21 cellular contexts compared by ENCODE assay signal in genomic region chr19:42090687-42091086, GRCh38. TPM values are rescaled to one million over a fixed set of nuclear protein-coding genes. Genes with fewer than 3 reads are reported as not detected.
DNase-seq lines count a peak whose midpoint lies in the region; ATAC-seq and TF ChIP-seq lines count a peak whose summit lies in the region.
"Had no signal": no experiment of that assay in that cellular context is flagged by ENCODE, and none has a peak within 500 bp of the region (broad histone marks: within the 10 kb centered on the region; RNA-seq: fewer than 3 reads in every experiment).

No MANE protein-coding gene starts in this region.

- H3K27me3 ChIP-seq in H7 (ENCODE audit: control insufficient read depth, insufficient read depth, low read length) = no peaks in the 10 kb centered on the region; the same call in 1 of the 2 replicates
- H3K27me3 ChIP-seq: neutrophil, uterus had no signal

- H3K4me3 ChIP-seq in H7 (ENCODE audit: insufficient read depth, low read depth, low read length) = no peak overlapping the region
- H3K4me3 ChIP-seq: right atrium auricular region, SJCRH30, uterus had no signal

- H3K4me3 Mint-ChIP-seq in activated CD4-positive, alpha-beta memory T cell treated with anti-CD3 and anti-CD28 coated beads, Interleukin-2, amount 10 ng/mL, durations not matched to agents 7 days and 5 days = no peak overlapping the region
- no peak overlapping the region for H3K4me3 Mint-ChIP-seq in activated CD4-positive, alpha-beta memory T cell treated with anti-CD3 and anti-CD28 coated beads for 36 hours
- H3K4me3 Mint-ChIP-seq in activated B cell treated with CpG ODN at 0.5 μM for 24 hours = no peak overlapping the region
- H3K4me3 Mint-ChIP-seq in progenitor cell of endocrine pancreas (ENCODE audit: low read depth) = no peak overlapping the region
- H3K4me3 Mint-ChIP-seq: mesothelial cell of epicardium had no signal

- DNase-seq in activated CD4-positive, alpha-beta memory T cell treated with anti-CD3 and anti-CD28 coated beads, Interleukin-2, amount 10 ng/mL, durations not matched to agents 7 days and 5 days = no peak
- no peak for DNase-seq in activated CD4-positive, alpha-beta memory T cell treated with anti-CD3 and anti-CD28 coated beads for 36 hours
- DNase-seq in H7 (peak; percentile 42), activated B cell treated with CpG ODN at 0.5 μM for 24 hours (no peak), progenitor cell of endocrine pancreas (ENCODE audit: low spot score, unreplicated experiment) (no peak)
- DNase-seq in central memory CD4-positive, alpha-beta T cell = no peak
- DNase-seq: ACHN; activated T-cell treated with anti-CD3 and anti-CD28 coated beads, Interleukin-2, amount 50 U/mL, for 1 hour; amniotic stem cell; EL; kidney glomerular epithelial cell; NCI-H187; NCI-H446 treated with DMSO at 0.1 percent for 48 hours; SJCRH30; T-helper 9 cell; uterus had no signal

- H3K27ac Mint-ChIP-seq in activated CD4-positive, alpha-beta memory T cell treated with anti-CD3 and anti-CD28 coated beads, Interleukin-2, amount 10 ng/mL, durations not matched to agents 7 days and 5 days = peak overlapping the region; percentile 66
- no peak overlapping the region for H3K27ac Mint-ChIP-seq in activated CD4-positive, alpha-beta memory T cell treated with anti-CD3 and anti-CD28 coated beads for 36 hours
- H3K27ac Mint-ChIP-seq in activated B cell treated with CpG ODN at 0.5 μM for 24 hours (peak overlapping the region; percentile 82), progenitor cell of endocrine pancreas (peak overlapping the region; percentile 13)
- H3K27ac Mint-ChIP-seq: mesothelial cell of epicardium had no signal

- POLR2A ChIA-PET in activated CD4-positive, alpha-beta memory T cell treated with anti-CD3 and anti-CD28 coated beads, Interleukin-2, amount 10 ng/mL, durations not matched to agents 7 days and 5 days (lab: Charles Lee) = interaction anchor here (0.6 kb wide), 2 partner anchors 27 to 215 kb away, joined by 3 read pairs; no protein-coding TSS in a partner anchor
- POLR2A ChIA-PET in activated CD4-positive, alpha-beta memory T cell treated with anti-CD3 and anti-CD28 coated beads for 36 hours (lab: Charles Lee) = interaction anchor here (0.6 kb wide), 1 partner anchor 65 kb away, joined by 4 read pairs; no protein-coding TSS in a partner anchor
- POLR2A ChIA-PET in activated B cell treated with CpG ODN at 0.5 μM for 24 hours (lab: Charles Lee) = interaction anchor here (0.6 to 2.1 kb wide), 8 partner anchors 9 to 310 kb away, joined by 3 to 7 read pairs (median 4); partner anchors contain the start of gene ZNF574

- intact Hi-C loops in activated CD4-positive, alpha-beta memory T cell treated with anti-CD3 and anti-CD28 coated beads for 36 hours (cut with micrococcal nuclease) = no loop called here
- intact Hi-C loops in activated B cell treated with CpG ODN at 0.5 μM for 24 hours (cut with micrococcal nuclease) = no loop called here

- peaks cover 34% of the 10 kb centered on the region for H3K4me1 Mint-ChIP-seq in activated CD4-positive, alpha-beta memory T cell treated with anti-CD3 and anti-CD28 coated beads, Interleukin-2, amount 10 ng/mL, durations not matched to agents 7 days and 5 days
- peaks cover 26% of the 10 kb centered on the region for H3K4me1 Mint-ChIP-seq in activated CD4-positive, alpha-beta memory T cell treated with anti-CD3 and anti-CD28 coated beads for 36 hours (ENCODE audit: low read depth)
- H3K4me1 Mint-ChIP-seq in activated B cell treated with CpG ODN at 0.5 μM for 24 hours (peaks cover 56% of the 10 kb centered on the region), progenitor cell of endocrine pancreas (ENCODE audit: low read depth) (peaks cover 2% of the 10 kb centered on the region)

- no peaks in the 10 kb centered on the region for H3K9me3 Mint-ChIP-seq in activated CD4-positive, alpha-beta memory T cell treated with anti-CD3 and anti-CD28 coated beads, Interleukin-2, amount 10 ng/mL, durations not matched to agents 7 days and 5 days
- H3K9me3 Mint-ChIP-seq in activated CD4-positive, alpha-beta memory T cell treated with anti-CD3 and anti-CD28 coated beads for 36 hours = no peaks in the 10 kb centered on the region
- no peaks in the 10 kb centered on the region for H3K9me3 Mint-ChIP-seq in activated B cell treated with CpG ODN at 0.5 μM for 24 hours
- H3K9me3 Mint-ChIP-seq in progenitor cell of endocrine pancreas (ENCODE audit: low read depth) = no peaks in the 10 kb centered on the region
- H3K9me3 Mint-ChIP-seq: mesothelial cell of epicardium had no signal

- no peak for ATAC-seq in activated B cell treated with CpG ODN at 0.5 μM for 24 hours (ENCODE audit: low read depth)
- ATAC-seq in HG02938 (IDR thresholded peaks at IDR 0.05; ENCODE audit: unreplicated experiment) = no peak
- ATAC-seq in GM19455 (IDR thresholded peaks at IDR 0.05; ENCODE audit: unreplicated experiment) = no peak

- TF ChIP-seq CTCF in activated B cell treated with CpG ODN at 0.5 μM for 24 hours (IDR thresholded peaks at IDR 0.05) (no peak), progenitor cell of endocrine pancreas (IDR thresholded peaks at IDR 0.05; ENCODE audit: unreplicated experiment) (no peak)

- no peaks in the 10 kb centered on the region for H3K27me3 Mint-ChIP-seq in activated CD4-positive, alpha-beta memory T cell treated with anti-CD3 and anti-CD28 coated beads, Interleukin-2, amount 10 ng/mL, durations not matched to agents 7 days and 5 days
- no peaks in the 10 kb centered on the region for H3K27me3 Mint-ChIP-seq in activated CD4-positive, alpha-beta memory T cell treated with anti-CD3 and anti-CD28 coated beads for 36 hours
- H3K27me3 Mint-ChIP-seq in activated B cell treated with CpG ODN at 0.5 μM for 24 hours = no peaks in the 10 kb centered on the region
- peaks cover 25% of the 10 kb centered on the region for H3K27me3 Mint-ChIP-seq in progenitor cell of endocrine pancreas

- H3K36me3 ChIP-seq in H7 (replicated peaks; ENCODE audit: control insufficient read depth, insufficient read depth, low read length) = no peaks in the 10 kb centered on the region
- H3K36me3 ChIP-seq: neutrophil, right atrium auricular region, SJCRH30, uterus had no signal

- CTCF ChIA-PET in activated CD4-positive, alpha-beta memory T cell treated with anti-CD3 and anti-CD28 coated beads, Interleukin-2, amount 10 ng/mL, durations not matched to agents 7 days and 5 days (lab: Charles Lee) = interaction anchor here (0.7 to 1.0 kb wide), 5 partner anchors 9 to 466 kb away, joined by 3 read pairs; no protein-coding TSS in a partner anchor
- CTCF ChIA-PET in activated CD4-positive, alpha-beta memory T cell treated with anti-CD3 and anti-CD28 coated beads for 36 hours (lab: Charles Lee) = interaction anchor here (0.7 kb wide), 1 partner anchor 33 kb away, joined by 3 read pairs; no protein-coding TSS in a partner anchor
- CTCF ChIA-PET in activated B cell treated with CpG ODN at 0.5 μM for 24 hours (lab: Charles Lee) = no interaction called here

- peaks cover 27% of the 10 kb centered on the region for H3K36me3 Mint-ChIP-seq in activated CD4-positive, alpha-beta memory T cell treated with anti-CD3 and anti-CD28 coated beads, Interleukin-2, amount 10 ng/mL, durations not matched to agents 7 days and 5 days (ENCODE audit: low read depth)
- H3K36me3 Mint-ChIP-seq in activated CD4-positive, alpha-beta memory T cell treated with anti-CD3 and anti-CD28 coated beads for 36 hours = peaks cover 33% of the 10 kb centered on the region
- peaks cover 55% of the 10 kb centered on the region for H3K36me3 Mint-ChIP-seq in activated B cell treated with CpG ODN at 0.5 μM for 24 hours (ENCODE audit: low read depth)
- no peaks in the 10 kb centered on the region for H3K36me3 Mint-ChIP-seq in progenitor cell of endocrine pancreas (ENCODE audit: insufficient read depth)
- H3K36me3 Mint-ChIP-seq: mesothelial cell of epicardium had no signal

RNA-seq across cellular contexts. Expression of gene ZNF574, which starts 14.7 kb away (rescaled TPM):
- 10 to 100 TPM; 14.3 to 14.5 TPM for total RNA-seq in activated CD4-positive, alpha-beta memory T cell treated with anti-CD3 and anti-CD28 coated beads, Interleukin-2, amount 10 ng/mL, durations not matched to agents 7 days and 5 days
- total RNA-seq in activated CD4-positive, alpha-beta memory T cell treated with anti-CD3 and anti-CD28 coated beads for 36 hours = 10 to 100 TPM; 12.2 to 13.2 TPM
- total RNA-seq in H7 (2014; rRNA removed; shearing (Covaris generic)) = 44.0 and 45.4 TPM in 2 replicates
- total RNA-seq in activated B cell treated with CpG ODN at 0.5 μM for 24 hours (27.7 and 29.6 TPM in 2 replicates), progenitor cell of endocrine pancreas (19.3 and 22.5 TPM in 2 replicates)

RNA-seq across cellular contexts. Expression of gene GRIK5, which starts 20.7 kb away (rescaled TPM):
- under 1 TPM; 0.38 to 0.68 TPM for total RNA-seq in activated CD4-positive, alpha-beta memory T cell treated with anti-CD3 and anti-CD28 coated beads, Interleukin-2, amount 10 ng/mL, durations not matched to agents 7 days and 5 days
- total RNA-seq in activated CD4-positive, alpha-beta memory T cell treated with anti-CD3 and anti-CD28 coated beads for 36 hours = under 1 TPM; 0.73 to 0.90 TPM
- 15.7 and 16.4 TPM in 2 replicates for total RNA-seq in H7 (2014; rRNA removed; shearing (Covaris generic))
- total RNA-seq in activated B cell treated with CpG ODN at 0.5 μM for 24 hours (0.09 and 0.15 TPM in 2 replicates), progenitor cell of endocrine pancreas (10.7 and 11.6 TPM in 2 replicates)

RNA-seq across cellular contexts. Expression of gene POU2F2, which starts 41.6 kb away (rescaled TPM):
- 10 to 100 TPM; 31.3 to 35.8 TPM for total RNA-seq in activated CD4-positive, alpha-beta memory T cell treated with anti-CD3 and anti-CD28 coated beads, Interleukin-2, amount 10 ng/mL, durations not matched to agents 7 days and 5 days
- 10 to 100 TPM; 55.6 to 57.3 TPM for total RNA-seq in activated CD4-positive, alpha-beta memory T cell treated with anti-CD3 and anti-CD28 coated beads for 36 hours
- total RNA-seq in H7 (2014; rRNA removed; shearing (Covaris generic)) = 0.90 and 2.4 TPM in 2 replicates
- total RNA-seq in activated B cell treated with CpG ODN at 0.5 μM for 24 hours (508 and 577 TPM in 2 replicates), progenitor cell of endocrine pancreas (0.89 and 1.6 TPM in 2 replicates)
